Comparison of ENCODE assay signal across 5 cellular contexts in the genomic region with DNA sequence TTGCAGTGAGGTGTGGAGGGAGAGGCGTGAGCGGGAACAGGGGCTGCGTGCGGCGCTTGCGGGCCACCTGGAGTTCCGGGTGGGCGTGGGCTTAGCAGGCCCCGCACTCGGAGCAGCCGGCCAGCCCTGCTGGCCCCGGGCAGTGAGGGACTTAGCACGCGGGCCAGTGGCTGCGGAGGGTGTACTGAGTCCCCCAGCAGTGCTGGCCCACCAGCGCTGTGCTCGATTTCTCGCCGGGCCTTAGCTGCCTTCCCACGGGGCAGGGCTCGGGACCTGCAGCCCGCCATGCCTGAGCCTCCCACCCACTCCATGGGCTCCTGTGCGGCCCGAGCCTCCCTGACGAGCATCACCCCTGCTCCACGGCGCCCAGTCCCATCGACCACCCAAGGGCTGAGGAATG. TPM values are rescaled to one million over a fixed set of nuclear protein-coding genes. Genes with fewer than 3 reads are reported as not detected.
"Had no signal": no experiment of that assay in that cellular context is flagged by ENCODE, and none has a peak within 500 bp of the region (broad histone marks: within the 10 kb centered on the region; RNA-seq: fewer than 3 reads in every experiment).

No MANE protein-coding gene starts in this region.

RNA-seq across cellular contexts. Expression of gene AMDHD1, which starts 26.0 kb away (rescaled TPM):
- total RNA-seq: K562 had no signal
- polyA plus RNA-seq: IMR-90, K562 had no signal

RNA-seq across cellular contexts. Expression of gene CCDC38, which starts 26.7 kb away (rescaled TPM):
- total RNA-seq: HT-29, HT1080, IMR-90, K562 had no signal
- polyA plus RNA-seq: IgD-negative memory B cell, IMR-90, K562 had no signal

RNA-seq across cellular contexts. Expression of gene HAL, which starts 27.0 kb away (rescaled TPM):
- total RNA-seq: HT-29 had no signal
- polyA plus RNA-seq: IgD-negative memory B cell had no signal
